ENCODE assay signal across 20 cellular contexts in the genomic region with DNA sequence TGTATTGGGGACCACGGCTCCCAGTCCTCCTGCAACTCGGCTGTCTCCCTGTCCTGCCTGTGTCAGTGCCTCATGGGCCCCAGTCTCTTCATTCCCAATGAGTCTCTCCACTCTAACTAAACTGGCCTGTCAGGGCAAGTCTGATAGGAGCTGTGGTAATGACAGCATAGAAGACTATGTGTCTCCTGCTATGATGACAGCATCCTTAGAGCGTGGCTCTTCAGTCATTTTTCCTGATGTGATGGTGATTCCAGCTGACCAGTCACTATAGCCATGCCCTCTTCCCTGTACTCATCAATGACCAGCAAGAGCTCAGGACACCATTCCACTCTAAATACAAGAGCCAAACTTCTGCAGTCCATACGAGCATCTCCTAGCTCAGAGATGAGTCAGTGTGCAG.
DNase-seq lines count a peak whose midpoint lies in the region; ATAC-seq and TF ChIP-seq lines count a peak whose summit lies in the region.
"Had no signal": no experiment of that assay in that cellular context is flagged by ENCODE, and none has a peak within 500 bp of the region (broad histone marks: within the 10 kb centered on the region; RNA-seq: fewer than 3 reads in every experiment).

No MANE protein-coding gene starts in this region.

- H3K4me1 ChIP-seq in mammary epithelial cell (ENCODE audit: insufficient read depth, low read length) (peaks cover 7% of the 10 kb centered on the region), breast epithelium (no peaks in the 10 kb centered on the region), RWPE2 (ENCODE audit: insufficient read depth, poor library complexity, severe bottlenecking) (peaks cover 7% of the 10 kb centered on the region), left ventricle myocardium inferior (peaks cover 22% of the 10 kb centered on the region)
- H3K4me1 ChIP-seq: psoas muscle had no signal

- H3K27me3 Mint-ChIP-seq in stimulated activated memory B cell treated with anti-CD40 and anti-IgM and Interleukin-4, amounts not matched to agents 10 μg/mL and 1 μg/mL and 100 μg/mL, for 72 hours: no peaks in the 10 kb centered on the region
- H3K27me3 Mint-ChIP-seq: activated B cell treated with CpG ODN at 0.5 μM for 24 hours; memory B cell; naive thymus-derived CD4-positive, alpha-beta T cell had no signal

- H3K27ac ChIP-seq in mammary epithelial cell (ENCODE audit: insufficient read depth, low read depth, low read length): peak overlapping the region; percentile 9
- H3K27ac ChIP-seq in breast epithelium: no peak overlapping the region
- peak overlapping the region; percentile 66 for H3K27ac ChIP-seq in RWPE2 (ENCODE audit: poor library complexity, severe bottlenecking)
- H3K27ac ChIP-seq in left ventricle myocardium inferior (replicated peaks): no peak overlapping the region
- H3K27ac ChIP-seq: psoas muscle, thoracic aorta had no signal

- in situ Hi-C loops in mammary epithelial cell (cut with MboI; ENCODE audit: low sequenced_read_pairs in 2 of 2): no loop called here

- TF ChIP-seq CTCF in mammary epithelial cell (conservative IDR thresholded peaks at IDR 0.05 in 1 of 2, IDR thresholded peaks at IDR 0.05 in 1 of 2; ENCODE audit: extremely low read depth in 1 of 2, insufficient read depth in 1 of 2, low read depth in 1 of 2, low read length in 2 of 2) (no peak), breast epithelium (IDR thresholded peaks at IDR 0.05) (no peak), RWPE2 (IDR thresholded peaks at IDR 0.05; ENCODE audit: poor library complexity, severe bottlenecking) (no peak), epithelial cell of esophagus (IDR thresholded peaks at IDR 0.05; ENCODE audit: insufficient read depth, low read depth, low read length, missing control alignments) (no peak), left ventricle myocardium inferior (IDR thresholded peaks at IDR 0.05; ENCODE audit: borderline replicate concordance) (no peak)

- peak; percentile 85 for ATAC-seq in RWPE2 (ENCODE audit: low read depth)
- no peak for ATAC-seq in stimulated activated memory B cell treated with anti-CD40 and anti-IgM and Interleukin-4, amounts not matched to agents 10 μg/mL and 1 μg/mL and 100 μg/mL, for 72 hours
- no peak for ATAC-seq in GM18505 (IDR thresholded peaks at IDR 0.05; ENCODE audit: unreplicated experiment)
- ATAC-seq: HCT116; naive thymus-derived CD4-positive, alpha-beta T cell; psoas muscle had no signal

- TF ChIP-seq POLR2A in breast epithelium (IDR thresholded peaks at IDR 0.05): no peak
- TF ChIP-seq POLR2A in GM18505 (IDR thresholded peaks at IDR 0.05; ENCODE audit: borderline replicate concordance, extremely low read depth, insufficient read depth, insufficient read length): no peak

- no peaks in the 10 kb centered on the region for H3K27me3 ChIP-seq in mammary epithelial cell (ENCODE audit: insufficient read depth, low read length)
- H3K27me3 ChIP-seq in breast epithelium: no peaks in the 10 kb centered on the region
- no peaks in the 10 kb centered on the region for H3K27me3 ChIP-seq in RWPE2 (ENCODE audit: insufficient read depth, poor library complexity, severe bottlenecking)
- no peaks in the 10 kb centered on the region for H3K27me3 ChIP-seq in left ventricle myocardium inferior (ENCODE audit: low read depth)

- H2AFZ ChIP-seq in mammary epithelial cell (ENCODE audit: low read depth, low read length): peak overlapping the region; percentile 53

- H3K4me3 ChIP-seq in mammary epithelial cell (replicated peaks in 1 of 3; ENCODE audit: insufficient read depth in 1 of 3, low read depth in 2 of 3, low read length in 3 of 3): no peak overlapping the region
- H3K4me3 ChIP-seq in breast epithelium: no peak overlapping the region
- H3K4me3 ChIP-seq in RWPE2 (ENCODE audit: severe bottlenecking): no peak overlapping the region
- H3K4me3 ChIP-seq in epithelial cell of esophagus (ENCODE audit: low read length): no peak overlapping the region
- no peak overlapping the region for H3K4me3 ChIP-seq in left ventricle myocardium inferior
- H3K4me3 ChIP-seq: psoas muscle, thoracic aorta had no signal

- no peaks in the 10 kb centered on the region for H3K36me3 ChIP-seq in mammary epithelial cell (ENCODE audit: insufficient read depth, low read length)
- H3K36me3 ChIP-seq in breast epithelium: no peaks in the 10 kb centered on the region
- H3K36me3 ChIP-seq in RWPE2 (ENCODE audit: low read depth): no peaks in the 10 kb centered on the region
- H3K36me3 ChIP-seq in left ventricle myocardium inferior: no peaks in the 10 kb centered on the region
- H3K36me3 ChIP-seq: thoracic aorta had no signal

- no peak overlapping the region for H3K4me3 Mint-ChIP-seq in stimulated activated memory B cell treated with anti-CD40 and anti-IgM and Interleukin-4, amounts not matched to agents 10 μg/mL and 1 μg/mL and 100 μg/mL, for 72 hours
- H3K4me3 Mint-ChIP-seq: activated B cell treated with CpG ODN at 0.5 μM for 24 hours, memory B cell had no signal

- peak overlapping the region; percentile 28 for H3K27ac Mint-ChIP-seq in stimulated activated memory B cell treated with anti-CD40 and anti-IgM and Interleukin-4, amounts not matched to agents 10 μg/mL and 1 μg/mL and 100 μg/mL, for 72 hours
- H3K27ac Mint-ChIP-seq: activated B cell treated with CpG ODN at 0.5 μM for 24 hours, memory B cell had no signal

- BruUV-seq in mammary epithelial cell (replicated peaks; lab: Mats Ljungman, UMichigan): no TSS peak

- no peaks in the 10 kb centered on the region for H3K79me2 ChIP-seq in mammary epithelial cell (ENCODE audit: insufficient read depth, low read length)

- peaks cover 19% of the 10 kb centered on the region for H3K4me1 Mint-ChIP-seq in stimulated activated memory B cell treated with anti-CD40 and anti-IgM and Interleukin-4, amounts not matched to agents 10 μg/mL and 1 μg/mL and 100 μg/mL, for 72 hours

- intact Hi-C loops in mammary epithelial cell (cut with micrococcal nuclease): loop anchor here (5.0 kb wide), 1 partner anchor 80 kb away; no protein-coding TSS in a partner anchor
- intact Hi-C loops in breast epithelium (cut with DNase I; ENCODE audit: low total_unique reads): no loop called here
- intact Hi-C loops in left ventricle myocardium inferior (cut with micrococcal nuclease): no loop called here

- DNase-seq in mammary epithelial cell: peak; percentile 90
- no peak for DNase-seq in breast epithelium (ENCODE audit: low spot score in 2 of 2)
- no peak for DNase-seq in RWPE2 (ENCODE audit: low spot score)
- DNase-seq in epithelial cell of esophagus (ENCODE audit: low read depth): peak; percentile 91
- DNase-seq in LoVo (ENCODE audit: low spot score): no peak
- no peak for DNase-seq in left ventricle myocardium inferior
- DNase-seq: activated B cell treated with CpG ODN at 0.5 μM for 24 hours; activated CD8-positive, alpha-beta memory T cell treated with anti-CD3 and anti-CD28 coated beads, Interleukin-2, amount 50 U/mL, for 48 hours; activated naive CD4-positive, alpha-beta T cell treated with anti-CD3 and anti-CD28 coated beads, Interleukin-2, amount 50 U/mL, for 16 hours; AML-193; GDM1; naive thymus-derived CD4-positive, alpha-beta T cell; NCI-H2081 treated with DMSO at 0.1 percent for 48 hours; NCI-H510A; psoas muscle had no signal

- dilution Hi-C loops in mammary epithelial cell (cut with HindIII; ENCODE audit: low sequenced_read_pairs): no loop called here

- no peak overlapping the region for H3K9ac ChIP-seq in mammary epithelial cell (ENCODE audit: insufficient read depth, low read length)

- H4K20me1 ChIP-seq in mammary epithelial cell (ENCODE audit: insufficient read depth, low read length): no peaks in the 10 kb centered on the region

- no peak overlapping the region for H3K4me2 ChIP-seq in mammary epithelial cell (ENCODE audit: insufficient read depth, low read depth, low read length)

- H3K9me3 Mint-ChIP-seq in stimulated activated memory B cell treated with anti-CD40 and anti-IgM and Interleukin-4, amounts not matched to agents 10 μg/mL and 1 μg/mL and 100 μg/mL, for 72 hours: peaks cover 9% of the 10 kb centered on the region

- peaks cover 3% of the 10 kb centered on the region for H3K9me3 ChIP-seq in mammary epithelial cell (replicated peaks; ENCODE audit: insufficient read depth, low read length)
- H3K9me3 ChIP-seq in breast epithelium: no peaks in the 10 kb centered on the region
- no peaks in the 10 kb centered on the region for H3K9me3 ChIP-seq in RWPE2 (ENCODE audit: severe bottlenecking)
- peaks cover 6% of the 10 kb centered on the region for H3K9me3 ChIP-seq in left ventricle myocardium inferior (replicated peaks)
- H3K9me3 ChIP-seq: psoas muscle, thoracic aorta had no signal

- peaks cover 11% of the 10 kb centered on the region for H3K36me3 Mint-ChIP-seq in stimulated activated memory B cell treated with anti-CD40 and anti-IgM and Interleukin-4, amounts not matched to agents 10 μg/mL and 1 μg/mL and 100 μg/mL, for 72 hours

- CTCF ChIA-PET in mammary epithelial cell (lab: Charles Lee; ENCODE audit: low non-redundant PET): no interaction called here

- WGBS in mammary epithelial cell (ENCODE audit: low coverage, missing lambda C conversion rate): 53% methylated on average over 4 of the region's 4 CpGs

Comparison
In these comparisons a context has a peak if more than half of its experiments do, and no peak if none do; other contexts are left out.
1. DNase-seq: peak in mammary epithelial cell (single experiment) and epithelial cell of esophagus (single experiment); none in breast epithelium (0 of 2), RWPE2 (single experiment), LoVo (single experiment) and left ventricle myocardium inferior (single experiment).
2. H3K27ac ChIP-seq: peak in mammary epithelial cell (single experiment) and RWPE2 (single experiment); none in breast epithelium (0 of 2) and left ventricle myocardium inferior (single experiment).